Comparison of ENCODE assay signal across 9 cellular contexts in the genomic region with DNA sequence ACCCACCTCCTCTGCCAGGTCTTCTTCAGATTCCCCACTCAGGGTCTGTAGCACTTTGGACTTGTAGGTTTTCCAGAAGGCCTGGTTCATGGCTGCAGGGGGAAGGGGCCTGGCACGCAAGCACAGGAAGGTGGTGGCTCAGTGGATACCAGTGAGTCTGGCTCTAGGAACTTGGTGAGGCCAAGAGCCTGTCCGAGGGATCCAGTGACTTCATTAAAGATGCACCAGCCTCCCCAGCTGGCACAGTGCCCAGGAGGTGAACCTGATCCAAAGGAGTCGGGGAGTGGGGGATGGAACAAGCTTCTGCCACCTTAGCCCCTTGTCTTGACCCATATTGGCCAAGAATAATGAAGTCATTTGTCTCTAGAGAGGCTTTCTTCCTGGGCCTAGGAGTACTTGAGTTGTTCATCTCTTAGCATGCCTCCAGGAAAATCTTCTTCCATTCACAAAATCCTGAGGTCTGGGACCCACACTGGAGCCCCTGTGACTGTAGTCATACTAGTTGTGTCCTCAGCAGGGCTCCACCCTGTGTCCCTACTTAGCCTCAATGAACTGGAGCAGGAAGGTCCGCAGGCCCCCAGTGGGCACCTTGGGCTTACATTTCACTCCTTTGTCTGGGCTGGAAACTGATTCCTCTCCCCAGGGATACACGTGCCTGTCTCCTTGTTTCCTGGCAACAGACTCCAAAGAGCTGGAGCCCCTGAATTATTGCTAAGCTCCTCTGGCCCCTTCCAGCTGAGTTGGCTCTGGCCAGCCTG. TPM values are rescaled to one million over a fixed set of nuclear protein-coding genes. Genes with fewer than 3 reads are reported as not detected.
DNase-seq lines count a peak whose midpoint lies in the region; ATAC-seq, FAIRE-seq and TF ChIP-seq lines count a peak whose summit lies in the region.
"Had no signal": no experiment of that assay in that cellular context is flagged by ENCODE, and none has a peak within 500 bp of the region (broad histone marks: within the 10 kb centered on the region; RNA-seq: fewer than 3 reads in every experiment).

A gene (minus strand): TSS at position 554 of the 758 bp plus-strand sequence. CDS start 464 bp downstream, at position 90.

- intact Hi-C loops in colonic mucosa (cut with DNase I), result loop anchor here (5.0 to 10.0 kb wide), 2 partner anchors 64 to 156 kb away; a partner anchor contains a TSS

- no peaks in the 10 kb centered on the region for H3K27me3 ChIP-seq in colonic mucosa

- H3K27me3 Mint-ChIP-seq in naive B cell, result peaks cover 0 to 15% (median 3%) of the 10 kb centered on the region in 3 donors

- TF ChIP-seq POLR2A in GM12892 (IDR thresholded peaks at IDR 0.05; ENCODE audit: low read depth, low read length), result no peak

- H3K9ac ChIP-seq in colonic mucosa (ENCODE audit: low read depth in 2 of 2, low read length in 2 of 2), result peak within 1 kb of the TSS; percentile 85 to 97

- no peaks in the 10 kb centered on the region for H3K36me3 Mint-ChIP-seq in naive B cell

- peaks cover 12 to 29% (median 23%) of the 10 kb centered on the region in 3 donors for H3K4me1 Mint-ChIP-seq in naive B cell

- TF ChIP-seq CTCF in GM12864 (IDR thresholded peaks at IDR 0.05; ENCODE audit: low read depth, low read length, missing control alignments), result no peak
- no peak for TF ChIP-seq CTCF in colonic mucosa (IDR thresholded peaks at IDR 0.05)

- peaks cover 6% of the 10 kb centered on the region for H3K4me1 ChIP-seq in colonic mucosa

- H3K27ac Mint-ChIP-seq in naive B cell, result peak within 1 kb of the TSS; percentile 66 to 97 (median 96)

- no peak for DNase-seq in GM12864 (ENCODE audit: low read depth)
- peak; percentile 78 for DNase-seq in NCI-H2196 (lab: John Stamatoyannopoulos, UW; ENCODE audit: unreplicated experiment)
- no peak for DNase-seq in colonic mucosa
- DNase-seq in naive B cell, result no peak
- DNase-seq in GM12892 (ENCODE audit: insufficient read length), result no peak
- DNase-seq in AG20443 (ENCODE audit: low spot score), result no peak
- no peak for DNase-seq in ureter (ENCODE audit: low spot score)

- H3K9me3 ChIP-seq in colonic mucosa, result no peaks in the 10 kb centered on the region

- H3K36me3 ChIP-seq in colonic mucosa, result no peaks in the 10 kb centered on the region

- no peaks in the 10 kb centered on the region for H3K9me3 Mint-ChIP-seq in naive B cell

- no peak for FAIRE-seq in GM12892 (lab: Jason Lieb, UNC)
- FAIRE-seq: TTC549 had no signal

- ATAC-seq in naive B cell (ENCODE audit: low read depth in 2 of 2), result no peak
- no peak for ATAC-seq in GM19035 (IDR thresholded peaks at IDR 0.05; ENCODE audit: unreplicated experiment)

- H3K27ac ChIP-seq in colonic mucosa, result peak within 1 kb of the TSS; percentile 48

- H3K4me3 Mint-ChIP-seq in naive B cell, result peak within 1 kb of the TSS; percentile 89 to 95 (median 91)

- peak within 1 kb of the TSS; percentile 87 for H3K4me3 ChIP-seq in GM12864 (ENCODE audit: low read depth, low read length)
- H3K4me3 ChIP-seq in colonic mucosa, result peak within 1 kb of the TSS; percentile 92

RNA-seq across cellular contexts. Expression of the gene that starts here (rescaled TPM):
- total RNA-seq in colonic mucosa (not detected), ureter (not detected)
- polyA plus RNA-seq in naive B cell (ENCODE audit: low read depth in 6 of 6), result not detected
- not detected for polyA plus RNA-seq in GM12892 (2012; ENCODE audit: missing spikeins)
